Comparison of ENCODE assay signal across 28 cellular contexts in the genomic region with DNA sequence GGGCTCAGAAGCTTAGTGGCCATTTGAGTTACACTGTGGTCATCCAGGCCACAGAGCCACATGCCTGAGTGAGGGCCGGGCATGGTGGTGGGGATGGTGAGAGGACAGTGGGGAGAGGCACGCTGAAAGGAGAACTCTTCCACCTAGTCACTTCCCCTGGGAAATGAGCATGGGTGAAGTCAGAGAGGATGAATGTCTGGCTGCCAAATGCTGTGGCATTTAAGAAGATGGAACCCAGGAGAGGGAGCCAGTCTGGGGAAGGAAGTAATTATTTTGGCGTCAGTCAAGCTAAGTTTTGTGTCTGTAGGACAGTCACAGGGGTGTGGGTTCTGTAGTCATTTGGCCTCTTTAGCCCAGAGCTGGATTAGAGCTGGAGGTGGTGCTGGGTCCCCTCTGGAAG.
DNase-seq lines count a peak whose midpoint lies in the region; ATAC-seq and TF ChIP-seq lines count a peak whose summit lies in the region.
"Had no signal": no experiment of that assay in that cellular context is flagged by ENCODE, and none has a peak within 500 bp of the region (broad histone marks: within the 10 kb centered on the region; RNA-seq: fewer than 3 reads in every experiment).

No MANE protein-coding gene starts in this region.

- no peak overlapping the region for H3K4me3 Mint-ChIP-seq in nephron progenitor cell
- no peak overlapping the region for H3K4me3 Mint-ChIP-seq in activated naive CD8-positive, alpha-beta T cell treated with anti-CD3 and anti-CD28 coated beads for 36 hours
- H3K4me3 Mint-ChIP-seq: activated naive CD4-positive, alpha-beta T cell treated with anti-CD3 and anti-CD28 coated beads, Interleukin-2, amount 10 ng/mL, durations not matched to agents 7 days and 5 days; activated T-helper 1 cell treated with anti-CD3 and anti-CD28 coated beads, Interleukin-12 subunit alpha, Interleukin-12 subunit beta, Interleukin-2, Interleukin-4 antibody, amounts not matched to agents 30 ng/mL and 10 ng/mL and 1 ng/mL, durations not matched to agents 14 hours and 24 hours and 36 hours; effector memory CD8-positive, alpha-beta T cell; stimulated activated naive CD8-positive, alpha-beta T cell treated with anti-CD3 and anti-CD28 coated beads, Interleukin-15, Interleukin-2, amounts not matched to agents 100 ng/mL and 50 ng/mL, for 24 hours had no signal

- TF ChIP-seq POLR2A in stomach (IDR thresholded peaks at IDR 0.05) (no peak), GM18505 (IDR thresholded peaks at IDR 0.05; ENCODE audit: borderline replicate concordance, extremely low read depth, insufficient read depth, insufficient read length) (no peak)

- no peak for TF ChIP-seq EP300 in stomach (IDR thresholded peaks at IDR 0.05)

- H3K36me3 ChIP-seq in A673 (ENCODE audit: insufficient read depth, low read length, poor library complexity, severe bottlenecking) (no peaks in the 10 kb centered on the region), GM23248 (ENCODE audit: low read depth) (no peaks in the 10 kb centered on the region), stomach (no peaks in the 10 kb centered on the region)
- H3K36me3 ChIP-seq: colonic mucosa, esophagus muscularis mucosa, heart right ventricle, SJCRH30, tibial artery had no signal

- TF ChIP-seq CTCF in A673 (conservative IDR thresholded peaks at IDR 0.05; ENCODE audit: low read depth, low read length) (no peak), nephron progenitor cell (IDR thresholded peaks at IDR 0.05) (no peak), stomach (IDR thresholded peaks at IDR 0.05) (no peak)

- no peaks in the 10 kb centered on the region for H3K79me2 ChIP-seq in GM23248 (ENCODE audit: insufficient read depth)

- H3K4me2 ChIP-seq in GM23248 (ENCODE audit: unreplicated experiment) = peak overlapping the region; percentile 20
- H3K4me2 ChIP-seq: A549 had no signal

- H3K27ac Mint-ChIP-seq in nephron progenitor cell = peak overlapping the region; percentile 59
- H3K27ac Mint-ChIP-seq in activated naive CD8-positive, alpha-beta T cell treated with anti-CD3 and anti-CD28 coated beads for 36 hours = no peak overlapping the region
- H3K27ac Mint-ChIP-seq: activated naive CD4-positive, alpha-beta T cell treated with anti-CD3 and anti-CD28 coated beads, Interleukin-2, amount 10 ng/mL, durations not matched to agents 7 days and 5 days; activated T-helper 1 cell treated with anti-CD3 and anti-CD28 coated beads, Interleukin-12 subunit alpha, Interleukin-12 subunit beta, Interleukin-2, Interleukin-4 antibody, amounts not matched to agents 30 ng/mL and 10 ng/mL and 1 ng/mL, durations not matched to agents 14 hours and 24 hours and 36 hours; effector memory CD8-positive, alpha-beta T cell; stimulated activated naive CD8-positive, alpha-beta T cell treated with anti-CD3 and anti-CD28 coated beads, Interleukin-15, Interleukin-2, amounts not matched to agents 100 ng/mL and 50 ng/mL, for 24 hours had no signal

- H4K20me1 ChIP-seq in GM23248 (ENCODE audit: insufficient read depth) = no peaks in the 10 kb centered on the region

- ATAC-seq in SK-N-SH treated with all-trans-retinoic acid at 6 μM for 48 hours = peak; percentile 62
- ATAC-seq in GM21381 (IDR thresholded peaks at IDR 0.05; ENCODE audit: unreplicated experiment) = no peak
- no peak for ATAC-seq in GM18505 (IDR thresholded peaks at IDR 0.05; ENCODE audit: unreplicated experiment)
- ATAC-seq: effector memory CD8-positive, alpha-beta T cell; psoas muscle had no signal

- H3K4me1 ChIP-seq in A673 (ENCODE audit: insufficient read depth, low read length, poor library complexity, severe bottlenecking) = no peaks in the 10 kb centered on the region
- peaks cover 13% of the 10 kb centered on the region for H3K4me1 ChIP-seq in GM23248 (ENCODE audit: insufficient read depth)
- no peaks in the 10 kb centered on the region for H3K4me1 ChIP-seq in stomach
- H3K4me1 ChIP-seq: A549, colonic mucosa, esophagus muscularis mucosa, psoas muscle, tibial artery had no signal

- H3K4me1 Mint-ChIP-seq in nephron progenitor cell = peaks cover 45% of the 10 kb centered on the region
- H3K4me1 Mint-ChIP-seq in activated naive CD8-positive, alpha-beta T cell treated with anti-CD3 and anti-CD28 coated beads for 36 hours = no peaks in the 10 kb centered on the region
- H3K4me1 Mint-ChIP-seq: activated naive CD4-positive, alpha-beta T cell treated with anti-CD3 and anti-CD28 coated beads, Interleukin-2, amount 10 ng/mL, durations not matched to agents 7 days and 5 days had no signal

- DNase-seq in A673 (ENCODE audit: low spot score) = peak; percentile 62
- DNase-seq in GM23248 = peak; percentile 91
- no peak for DNase-seq in nephron progenitor cell
- DNase-seq in stomach = no peak
- DNase-seq in activated naive CD8-positive, alpha-beta T cell treated with anti-CD3 and anti-CD28 coated beads for 36 hours = no peak
- DNase-seq: activated CD4-positive, alpha-beta T cell treated with anti-CD3 and anti-CD28 coated beads, Interleukin-2, amount 50 U/mL, for 4 hours; activated naive CD4-positive, alpha-beta T cell treated with anti-CD3 and anti-CD28 coated beads, Interleukin-2, amount 10 ng/mL, durations not matched to agents 7 days and 5 days; colonic mucosa; DMS153; effector memory CD8-positive, alpha-beta T cell; foreskin melanocyte; GOT3; heart right ventricle; left cardiac atrium; NCI-H1105 treated with DMSO at 0.1 percent for 48 hours; NCI-H2029 treated with DMSO at 0.1 percent for 48 hours; NCI-H2227 treated with DMSO at 0.1 percent for 48 hours; psoas muscle; T-helper 1 cell; tibial artery had no signal

- POLR2A ChIA-PET in A673 (lab: Charles Lee; ENCODE audit: low non-redundant PET) = no interaction called here

- CTCF ChIA-PET in A673 (lab: Charles Lee) = no interaction called here

- no peaks in the 10 kb centered on the region for H3K36me3 Mint-ChIP-seq in nephron progenitor cell (ENCODE audit: low read depth)
- H3K36me3 Mint-ChIP-seq in activated naive CD8-positive, alpha-beta T cell treated with anti-CD3 and anti-CD28 coated beads for 36 hours = no peaks in the 10 kb centered on the region
- H3K36me3 Mint-ChIP-seq: activated naive CD4-positive, alpha-beta T cell treated with anti-CD3 and anti-CD28 coated beads, Interleukin-2, amount 10 ng/mL, durations not matched to agents 7 days and 5 days had no signal

- H3K4me3 ChIP-seq in A673 (ENCODE audit: low read depth, low read length, poor library complexity, severe bottlenecking) (no peak overlapping the region), GM23248 (no peak overlapping the region), stomach (no peak overlapping the region)
- H3K4me3 ChIP-seq: A549, colonic mucosa, esophagus muscularis mucosa, heart right ventricle, psoas muscle, SJCRH30, tibial artery had no signal

- H3F3A ChIP-seq in GM23248 (ENCODE audit: insufficient read depth) = peaks cover 6% of the 10 kb centered on the region; the same call in 1 of the 2 replicates

- no peaks in the 10 kb centered on the region for H3K9me3 Mint-ChIP-seq in nephron progenitor cell
- no peaks in the 10 kb centered on the region for H3K9me3 Mint-ChIP-seq in activated naive CD8-positive, alpha-beta T cell treated with anti-CD3 and anti-CD28 coated beads for 36 hours
- H3K9me3 Mint-ChIP-seq: activated naive CD4-positive, alpha-beta T cell treated with anti-CD3 and anti-CD28 coated beads, Interleukin-2, amount 10 ng/mL, durations not matched to agents 7 days and 5 days; activated T-helper 1 cell treated with anti-CD3 and anti-CD28 coated beads, Interleukin-12 subunit alpha, Interleukin-12 subunit beta, Interleukin-2, Interleukin-4 antibody, amounts not matched to agents 30 ng/mL and 10 ng/mL and 1 ng/mL, durations not matched to agents 14 hours and 24 hours and 36 hours; effector memory CD8-positive, alpha-beta T cell; stimulated activated naive CD8-positive, alpha-beta T cell treated with anti-CD3 and anti-CD28 coated beads, Interleukin-15, Interleukin-2, amounts not matched to agents 100 ng/mL and 50 ng/mL, for 24 hours had no signal

- H3K9ac ChIP-seq in GM23248 = peak overlapping the region; percentile 10; the same call in 1 of the 2 replicates

- BruUV-seq in A673 (replicated peaks; lab: Mats Ljungman, UMichigan) = no TSS peak

- H3K27me3 ChIP-seq in A673 (replicated peaks; ENCODE audit: insufficient read depth, low read depth, low read length, poor library complexity) (no peaks in the 10 kb centered on the region), GM23248 (replicated peaks; ENCODE audit: insufficient read depth) (no peaks in the 10 kb centered on the region), stomach (peaks cover 0 to 11% (median 0%) of the 10 kb centered on the region in 3 donors)
- H3K27me3 ChIP-seq: colonic mucosa, esophagus muscularis mucosa, heart right ventricle, SJCRH30 had no signal

- in situ Hi-C loops in GM23248 (cut with MboI) = no loop called here

- H3K27ac ChIP-seq in A673 (ENCODE audit: low read depth, low read length, poor library complexity, severe bottlenecking) (no peak overlapping the region), GM23248 (peak overlapping the region; percentile 62), stomach (no peak overlapping the region)
- H3K27ac ChIP-seq: A549, colonic mucosa, esophagus muscularis mucosa, heart right ventricle, psoas muscle, SJCRH30, tibial artery had no signal

- H2AFZ ChIP-seq in GM23248 = peak overlapping the region; percentile 59

- 3 to 4% methylated on average over 3 of the region's 3 CpGs for WGBS in GM23248 (ENCODE audit: low coverage in 1 of 2, low lambda C conversion rate in 2 of 2, missing lambda C conversion rate in 2 of 2), 2 experiments
- 64 to 75% (median 68%) methylated on average over 3 of the region's 3 CpGs for WGBS in stomach, 5 donors

- H3K9me3 ChIP-seq in A673 (ENCODE audit: low read depth, low read length, poor library complexity, severe bottlenecking) (no peaks in the 10 kb centered on the region), GM23248 (ENCODE audit: low read depth) (no peaks in the 10 kb centered on the region), stomach (no peaks in the 10 kb centered on the region)
- H3K9me3 ChIP-seq: A549, colonic mucosa, esophagus muscularis mucosa, heart right ventricle, psoas muscle, SJCRH30, tibial artery had no signal

- H3K27me3 Mint-ChIP-seq in nephron progenitor cell (ENCODE audit: low read depth, poor library complexity) = peaks cover 19% of the 10 kb centered on the region
- no peaks in the 10 kb centered on the region for H3K27me3 Mint-ChIP-seq in activated naive CD8-positive, alpha-beta T cell treated with anti-CD3 and anti-CD28 coated beads for 36 hours
- H3K27me3 Mint-ChIP-seq: stimulated activated naive CD8-positive, alpha-beta T cell treated with anti-CD3 and anti-CD28 coated beads, Interleukin-15, Interleukin-2, amounts not matched to agents 100 ng/mL and 50 ng/mL, for 24 hours had no signal

- intact Hi-C loops in A673 (cut with micrococcal nuclease; ENCODE audit: unreplicated experiment) = no loop called here
- intact Hi-C loops in stomach (cut with DNase I; ENCODE audit: low total_unique reads) = no loop called here

- no peaks in the 10 kb centered on the region for H3K9me2 ChIP-seq in GM23248 (ENCODE audit: insufficient read depth)

TF ChIP-seq in SK-N-SH treated with all-trans-retinoic acid at 6 μM for 48 hours, 23 proteins besides CTCF, POLR2A, EP300 and RAD21 (continues in another document):
- TF ChIP-seq SNAI2 (CRISPR knock-in tag; IDR thresholded peaks at IDR 0.05) (no peak), TOX (CRISPR knock-in tag; IDR thresholded peaks at IDR 0.05; ENCODE audit: borderline replicate concordance) (no peak)

Comparison
In these comparisons a context has a peak if more than half of its experiments do, and no peak if none do; other contexts are left out.
1. DNase-seq: peak in A673 (single experiment) and GM23248 (single experiment); none in nephron progenitor cell (single experiment), stomach (single experiment) and activated naive CD8-positive, alpha-beta T cell treated with anti-CD3 and anti-CD28 coated beads for 36 hours (single experiment).